ENCODE assay signal across 26 cellular contexts in genomic region chr9:33104111-33104415, GRCh38. TPM values are rescaled to one million over a fixed set of nuclear protein-coding genes. Genes with fewer than 3 reads are reported as not detected.
DNase-seq lines count a peak whose midpoint lies in the region; ATAC-seq and TF ChIP-seq lines count a peak whose summit lies in the region.
"Had no signal": no experiment of that assay in that cellular context is flagged by ENCODE, and none has a peak within 500 bp of the region (broad histone marks: within the 10 kb centered on the region; RNA-seq: fewer than 3 reads in every experiment).

No MANE protein-coding gene starts in this region.

- H3K9me3 ChIP-seq in tibial artery (no peaks in the 10 kb centered on the region), aorta (ENCODE audit: control insufficient read depth, low read length) (no peaks in the 10 kb centered on the region)
- no peaks in the 10 kb centered on the region for H3K9me3 ChIP-seq in CD4-positive, alpha-beta T cell (ENCODE audit: control insufficient read depth, low read length)
- H3K9me3 ChIP-seq: transverse colon had no signal

- no peak overlapping the region for H3K4me3 Mint-ChIP-seq in activated T-cell treated with anti-CD3 and anti-CD28 coated beads, Interleukin-2, amount 50 U/mL, for 72 hours
- H3K4me3 Mint-ChIP-seq in activated B cell treated with CpG ODN at 0.5 μM for 24 hours (no peak overlapping the region), mesothelial cell of epicardium (no peak overlapping the region)
- no peak overlapping the region for H3K4me3 Mint-ChIP-seq in CD4-positive, alpha-beta T cell
- H3K4me3 Mint-ChIP-seq: activated CD8-positive, alpha-beta T cell treated with anti-CD3 and anti-CD28 coated beads, Interleukin-2, amount 10 ng/mL, durations not matched to agents 7 days and 5 days; activated naive CD8-positive, alpha-beta T cell; immature natural killer cell had no signal

- H3K36me3 Mint-ChIP-seq in activated T-cell treated with anti-CD3 and anti-CD28 coated beads, Interleukin-2, amount 50 U/mL, for 72 hours (ENCODE audit: insufficient read depth in 2 of 2): no peaks in the 10 kb centered on the region
- H3K36me3 Mint-ChIP-seq in activated B cell treated with CpG ODN at 0.5 μM for 24 hours (ENCODE audit: low read depth) (peaks cover 5% of the 10 kb centered on the region), mesothelial cell of epicardium (no peaks in the 10 kb centered on the region)
- no peaks in the 10 kb centered on the region for H3K36me3 Mint-ChIP-seq in CD4-positive, alpha-beta T cell (ENCODE audit: low read depth)
- H3K36me3 Mint-ChIP-seq: activated naive CD8-positive, alpha-beta T cell had no signal

- CTCF ChIA-PET in activated B cell treated with CpG ODN at 0.5 μM for 24 hours (lab: Charles Lee): interaction anchor here (1.0 to 1.3 kb wide), 2 partner anchors 67 to 123 kb away, joined by 3 to 5 read pairs; no protein-coding TSS in a partner anchor
- CTCF ChIA-PET in CD4-positive, alpha-beta T cell (lab: Charles Lee): no interaction called here

- POLR2A ChIA-PET in activated B cell treated with CpG ODN at 0.5 μM for 24 hours (lab: Charles Lee): interaction anchor here (1.2 kb wide), 1 partner anchor 67 kb away, joined by 4 read pairs; no protein-coding TSS in a partner anchor
- POLR2A ChIA-PET in CD4-positive, alpha-beta T cell (lab: Charles Lee): no interaction called here

- H3K27me3 Mint-ChIP-seq in activated T-cell treated with anti-CD3 and anti-CD28 coated beads, Interleukin-2, amount 50 U/mL, for 72 hours (ENCODE audit: low read depth): no peaks in the 10 kb centered on the region
- H3K27me3 Mint-ChIP-seq in activated B cell treated with CpG ODN at 0.5 μM for 24 hours: no peaks in the 10 kb centered on the region
- H3K27me3 Mint-ChIP-seq in mesothelial cell of epicardium (ENCODE audit: low read depth): no peaks in the 10 kb centered on the region
- H3K27me3 Mint-ChIP-seq in CD4-positive, alpha-beta T cell: no peaks in the 10 kb centered on the region
- H3K27me3 Mint-ChIP-seq: activated naive CD8-positive, alpha-beta T cell had no signal

- TF ChIP-seq CTCF in activated B cell treated with CpG ODN at 0.5 μM for 24 hours (IDR thresholded peaks at IDR 0.05): no peak
- no peak for TF ChIP-seq CTCF in mesothelial cell of epicardium (IDR thresholded peaks at IDR 0.05; ENCODE audit: unreplicated experiment)
- no peak for TF ChIP-seq CTCF in tibial artery (IDR thresholded peaks at IDR 0.05)
- TF ChIP-seq CTCF in CD4-positive, alpha-beta T cell (IDR thresholded peaks at IDR 0.05): no peak

- peak overlapping the region; percentile 3 to 37 for H3K27ac ChIP-seq in tibial artery
- H3K27ac ChIP-seq in aorta (ENCODE audit: low read depth in 1 of 2, low read length in 2 of 2): no peak overlapping the region
- no peak overlapping the region for H3K27ac ChIP-seq in CD4-positive, alpha-beta T cell (ENCODE audit: low read depth, low read length)
- H3K27ac ChIP-seq: epithelial cell of prostate, GM23248, SK-N-MC, transverse colon had no signal

- no peak for ATAC-seq in activated T-cell treated with anti-CD3 and anti-CD28 coated beads, Interleukin-2, amount 50 U/mL, for 72 hours (replicated peaks in 1 of 2)
- ATAC-seq in activated B cell treated with CpG ODN at 0.5 μM for 24 hours (ENCODE audit: low read depth) (no peak), aorta (ENCODE audit: low FRiP score) (no peak)
- ATAC-seq in CD4-positive, alpha-beta T cell (ENCODE audit: poor library complexity): no peak
- ATAC-seq: activated CD8-positive, alpha-beta T cell treated with anti-CD3 and anti-CD28 coated beads, Interleukin-2, amount 10 ng/mL, durations not matched to agents 7 days and 5 days had no signal

- peaks cover 0 to 54% (median 40%) of the 10 kb centered on the region in 4 donors for H3K4me1 ChIP-seq in tibial artery
- H3K4me1 ChIP-seq in aorta (ENCODE audit: control insufficient read depth in 1 of 2, insufficient read depth in 2 of 2, low read length in 2 of 2): peaks cover 0 to 2% of the 10 kb centered on the region in 2 donors
- H3K4me1 ChIP-seq: transverse colon had no signal

- peak overlapping the region; percentile 54 for H3K27ac Mint-ChIP-seq in activated T-cell treated with anti-CD3 and anti-CD28 coated beads, Interleukin-2, amount 50 U/mL, for 72 hours
- H3K27ac Mint-ChIP-seq in activated B cell treated with CpG ODN at 0.5 μM for 24 hours (peak overlapping the region; percentile 13), mesothelial cell of epicardium (peak overlapping the region; percentile 66)
- no peak overlapping the region for H3K27ac Mint-ChIP-seq in CD4-positive, alpha-beta T cell
- H3K27ac Mint-ChIP-seq: activated CD8-positive, alpha-beta T cell treated with anti-CD3 and anti-CD28 coated beads, Interleukin-2, amount 10 ng/mL, durations not matched to agents 7 days and 5 days; activated naive CD8-positive, alpha-beta T cell had no signal

- intact Hi-C loops in activated B cell treated with CpG ODN at 0.5 μM for 24 hours (cut with micrococcal nuclease): no loop called here
- intact Hi-C loops in tibial artery (cut with DNase I; ENCODE audit: low total_unique reads): no loop called here
- intact Hi-C loops in aorta (cut with DNase I): no loop called here
- intact Hi-C loops in CD4-positive, alpha-beta T cell (cut with DNase I, micrococcal nuclease): no loop called here

- no peaks in the 10 kb centered on the region for H3K9me3 Mint-ChIP-seq in activated T-cell treated with anti-CD3 and anti-CD28 coated beads, Interleukin-2, amount 50 U/mL, for 72 hours
- no peaks in the 10 kb centered on the region for H3K9me3 Mint-ChIP-seq in activated B cell treated with CpG ODN at 0.5 μM for 24 hours
- H3K9me3 Mint-ChIP-seq in mesothelial cell of epicardium: no peaks in the 10 kb centered on the region
- no peaks in the 10 kb centered on the region for H3K9me3 Mint-ChIP-seq in CD4-positive, alpha-beta T cell
- H3K9me3 Mint-ChIP-seq: immature natural killer cell had no signal

- H3K27me3 ChIP-seq in tibial artery (no peaks in the 10 kb centered on the region), aorta (ENCODE audit: control insufficient read depth in 1 of 2, insufficient read depth in 2 of 2, low read length in 1 of 2) (no peaks in the 10 kb centered on the region)
- no peaks in the 10 kb centered on the region for H3K27me3 ChIP-seq in CD4-positive, alpha-beta T cell (ENCODE audit: control insufficient read depth, insufficient read depth, low read length)
- H3K27me3 ChIP-seq: transverse colon had no signal

- H3K4me3 ChIP-seq in tibial artery (no peak overlapping the region), aorta (ENCODE audit: low read length in 2 of 2) (no peak overlapping the region)
- H3K4me3 ChIP-seq: GM23248, SK-N-MC, transverse colon had no signal

- no peaks in the 10 kb centered on the region for H3K36me3 ChIP-seq in tibial artery
- H3K36me3 ChIP-seq in aorta (ENCODE audit: control insufficient read depth in 1 of 2, insufficient read depth in 2 of 2, low read length in 1 of 2): no peaks in the 10 kb centered on the region
- H3K36me3 ChIP-seq: transverse colon had no signal

- DNase-seq in activated T-cell treated with anti-CD3 and anti-CD28 coated beads, Interleukin-2, amount 50 U/mL, for 72 hours: no peak
- no peak for DNase-seq in activated T-cell treated with anti-CD3 and anti-CD28 coated beads, Interleukin-2, amount 50 U/mL, for 48 hours
- no peak for DNase-seq in activated B cell treated with CpG ODN at 0.5 μM for 24 hours
- DNase-seq in mesothelial cell of epicardium (ENCODE audit: low spot score in 2 of 2, unreplicated experiment in 2 of 2): no peak
- DNase-seq in tibial artery: no peak
- DNase-seq in aorta: no peak
- no peak for DNase-seq in CD4-positive, alpha-beta T cell
- no peak for DNase-seq in islet precursor cell
- DNase-seq: 8988T; activated CD4-positive, alpha-beta T cell treated with anti-CD3 and anti-CD28 coated beads for 4 hours; activated CD8-positive, alpha-beta T cell treated with anti-CD3 and anti-CD28 coated beads, Interleukin-2, amount 10 ng/mL, durations not matched to agents 7 days and 5 days; effector CD4-positive, alpha-beta T cell; GM23248; hypothalamus; immature natural killer cell; IMR-90; mesenchymal stem cell; NCI-H446 treated with DMSO at 0.1 percent for 48 hours; NCI-H82; right cardiac atrium; stimulated activated CD4-positive, alpha-beta T cell treated with anti-CD3 and anti-CD28 coated beads, Interleukin-1b, Interleukin-23, amount 100 ng/mL, for 48 hours; T-helper 1 cell; transverse colon had no signal

- peaks cover 16% of the 10 kb centered on the region for H3K4me1 Mint-ChIP-seq in activated T-cell treated with anti-CD3 and anti-CD28 coated beads, Interleukin-2, amount 50 U/mL, for 72 hours (ENCODE audit: low read depth)
- H3K4me1 Mint-ChIP-seq in activated B cell treated with CpG ODN at 0.5 μM for 24 hours (peaks cover 26% of the 10 kb centered on the region), mesothelial cell of epicardium (peaks cover 38% of the 10 kb centered on the region)
- no peaks in the 10 kb centered on the region for H3K4me1 Mint-ChIP-seq in CD4-positive, alpha-beta T cell (ENCODE audit: low read depth)

- 63 to 79% methylated on average over 1 of the region's 1 CpG for WGBS in aorta, 2 donors

RNA-seq across cellular contexts. Expression of gene SMU1, which starts 27.6 kb away (rescaled TPM):
- 10 to 100 TPM; 23.4 to 27.6 TPM for total RNA-seq in activated T-cell treated with anti-CD3 and anti-CD28 coated beads, Interleukin-2, amount 50 U/mL, for 72 hours
- total RNA-seq in activated B cell treated with CpG ODN at 0.5 μM for 24 hours (26.8 and 28.1 TPM in 2 replicates), mesothelial cell of epicardium (24.3 to 24.5 TPM (median 24.4 TPM) in 3 replicates), aorta (10 to 100 TPM; 15.8 to 18.7 TPM)
- polyA plus RNA-seq in aorta: 1 to 10 TPM; 8.3 to 8.5 TPM
- total RNA-seq in CD4-positive, alpha-beta T cell: 10 to 100 TPM; 25.1 to 26.0 TPM

Comparison
In these comparisons a context has a peak if more than half of its experiments do, and no peak if none do; other contexts are left out.
1. H3K27ac ChIP-seq: peak in tibial artery (2 of 2); none in aorta (0 of 2) and CD4-positive, alpha-beta T cell (single experiment).